In the genomic region with DNA sequence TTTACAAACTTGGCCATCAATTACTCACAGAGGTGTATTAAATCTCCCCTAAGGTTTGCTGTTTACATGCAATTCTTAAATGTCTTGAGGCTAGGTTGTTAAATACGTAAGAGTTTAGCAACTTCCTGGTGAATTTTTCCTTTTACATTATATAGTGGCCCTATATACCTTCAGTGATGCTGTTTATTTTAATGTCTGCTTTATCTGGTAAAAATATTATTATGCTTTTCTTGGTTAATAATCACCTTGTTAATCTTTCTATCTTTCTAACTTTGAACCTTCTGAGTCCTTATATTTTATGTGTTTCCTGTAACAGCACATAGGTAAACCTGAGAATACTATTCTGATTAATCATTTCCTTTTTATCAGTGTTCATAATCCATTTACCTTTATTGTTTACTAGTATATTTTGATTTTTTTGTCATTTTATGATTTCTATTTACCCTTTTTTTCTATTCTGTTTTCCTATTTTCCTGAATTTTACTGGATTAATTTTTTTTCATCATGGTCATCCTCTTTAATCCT, we compare ENCODE assay signal across 20 cellular contexts.
"Had no signal": no experiment of that assay in that cellular context is flagged by ENCODE, and none has a peak within 500 bp of the region (broad histone marks: within the 10 kb centered on the region; RNA-seq: fewer than 3 reads in every experiment).

No MANE protein-coding gene starts in this region.

- H3K4me1 Mint-ChIP-seq: neural progenitor cell had no signal

- H3K27ac Mint-ChIP-seq: neural progenitor cell; T-helper 2 cell treated with Interferon-gamma antibody and Interleukin-4, amounts not matched to agents 5 μg/mL and 100 μg/mL, for 36 hours had no signal

- H3K4me3 Mint-ChIP-seq: natural killer cell; neural progenitor cell; T-helper 2 cell treated with Interferon-gamma antibody and Interleukin-4, amounts not matched to agents 5 μg/mL and 100 μg/mL, for 36 hours had no signal

- H3K9me3 Mint-ChIP-seq: natural killer cell; neural progenitor cell; T-helper 2 cell treated with Interferon-gamma antibody and Interleukin-4, amounts not matched to agents 5 μg/mL and 100 μg/mL, for 36 hours had no signal

- ATAC-seq: foreskin keratinocyte, natural killer cell had no signal

- FAIRE-seq: astrocyte had no signal

- DNase-seq: activated CD4-positive, alpha-beta T cell treated with anti-CD3 and anti-CD28 coated beads for 4 hours; activated CD4-positive, alpha-beta T cell treated with anti-CD3 and anti-CD28 coated beads, Interleukin-2, amount 50 U/mL, for 4 hours; activated CD4-positive, CD25-positive, alpha-beta regulatory T cell; activated CD8-positive, alpha-beta memory T cell treated with anti-CD3 and anti-CD28 coated beads for 24 hours; activated gamma-delta T cell treated with Interleukin-2 at 50 U/mL for 16 hours; activated naive CD4-positive, alpha-beta T cell treated with anti-CD3 and anti-CD28 coated beads, Interleukin-2, amount 50 U/mL, for 16 hours; amniotic stem cell; caudate nucleus; foreskin keratinocyte; left ventricle myocardium inferior; mesendoderm; natural killer cell; occipital lobe; spleen; stimulated activated naive CD4-positive, alpha-beta T cell treated with Interleukin-2 at 50 U/mL for 16 hours; T-helper 1 cell; transverse colon had no signal
